1 cellular context compared by ENCODE assay signal in the genomic region with DNA sequence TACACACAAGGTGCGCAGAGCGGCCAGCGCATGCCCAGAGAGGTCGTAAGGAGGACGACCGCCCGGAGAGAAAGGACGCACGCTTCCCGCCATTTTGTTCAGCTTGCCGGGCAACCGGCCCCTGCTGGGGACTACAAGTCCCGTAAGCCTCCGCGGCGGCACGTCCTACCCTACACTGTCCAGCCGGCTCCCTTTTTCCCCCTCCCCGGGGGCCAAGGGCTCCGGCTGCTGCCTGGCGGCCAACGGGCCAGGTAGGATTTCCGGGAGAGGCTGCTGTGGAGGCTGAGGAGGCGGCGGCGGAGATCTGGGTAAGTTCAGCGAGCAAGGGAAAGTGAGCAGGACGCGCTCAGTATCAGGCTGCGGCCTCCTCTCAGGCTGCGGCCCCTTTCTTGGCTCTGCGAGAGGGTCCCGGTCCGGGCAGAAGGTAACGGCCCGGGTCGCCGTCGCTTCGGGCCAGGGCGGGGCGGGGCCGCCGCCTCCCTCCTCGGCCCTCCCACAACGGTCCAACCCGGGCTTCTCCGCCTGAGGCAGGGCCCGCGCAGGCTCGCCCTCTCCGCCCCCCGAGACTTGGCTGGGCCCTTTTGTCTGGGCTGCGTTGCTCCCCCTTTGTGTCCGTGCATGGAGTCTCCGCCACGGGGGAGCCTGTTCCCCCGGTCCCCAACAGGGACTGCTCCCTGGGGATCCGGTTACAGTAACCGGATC.
TF ChIP-seq lines count a peak whose summit lies in the region.

Gene PHACTR4, plus strand, starts transcription at position 223 of the 702 bp plus-strand sequence. CDS start 37,708 bp downstream, outside the sequence.

TF ChIP-seq in HepG2, 621 proteins besides CTCF, POLR2A, EP300 and RAD21 (continued from another document and continues in another):
- no peak; the same call in 1 of the 2 replicates for TF ChIP-seq AFF4 (CRISPR knock-in tag; IDR thresholded peaks at IDR 0.05)
- TF ChIP-seq RARA (CRISPR knock-in tag; IDR thresholded peaks at IDR 0.05) = peak; percentile 15; the same call in 1 of the 2 replicates
- TF ChIP-seq CHD4 (IDR thresholded peaks at IDR 0.05; ENCODE audit: borderline replicate concordance, low read length) = no peak
- TF ChIP-seq CC2D1A (CRISPR knock-in tag; IDR thresholded peaks at IDR 0.05) = 0 out of 2 replicates have a peak, but pooled peaks have one; percentile 65
- TF ChIP-seq ZNF577 (CRISPR knock-in tag; IDR thresholded peaks at IDR 0.05; ENCODE audit: borderline replicate concordance, low read depth) = no peak
- TF ChIP-seq ISL2 (CRISPR knock-in tag; IDR thresholded peaks at IDR 0.05) = no peak
- no peak; the same call in 1 of the 2 replicates for TF ChIP-seq FOXA3 (CRISPR knock-in tag; IDR thresholded peaks at IDR 0.05)
- TF ChIP-seq, protein P1, sequence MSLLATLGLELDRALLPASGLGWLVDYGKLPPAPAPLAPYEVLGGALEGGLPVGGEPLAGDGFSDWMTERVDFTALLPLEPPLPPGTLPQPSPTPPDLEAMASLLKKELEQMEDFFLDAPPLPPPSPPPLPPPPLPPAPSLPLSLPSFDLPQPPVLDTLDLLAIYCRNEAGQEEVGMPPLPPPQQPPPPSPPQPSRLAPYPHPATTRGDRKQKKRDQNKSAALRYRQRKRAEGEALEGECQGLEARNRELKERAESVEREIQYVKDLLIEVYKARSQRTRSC (CRISPR knock-in tag; IDR thresholded peaks at IDR 0.05; ENCODE audit: low read depth) = no peak; the same call in 1 of the 2 replicates
- peak; percentile 66; the same call in 1 of the 2 replicates for TF ChIP-seq ZNF788 (CRISPR knock-in tag; IDR thresholded peaks at IDR 0.05; ENCODE audit: borderline replicate concordance)
- TF ChIP-seq FIP1L1 (IDR thresholded peaks at IDR 0.05; ENCODE audit: borderline replicate concordance, insufficient read depth, low read depth, low read length) = 0 out of 2 replicates have a peak, but pooled peaks have one; percentile 31
- peak; percentile 73 for TF ChIP-seq HNRNPLL (IDR thresholded peaks at IDR 0.05; ENCODE audit: low read depth, low read length, poor library complexity, severe bottlenecking)
- TF ChIP-seq, protein P2, sequence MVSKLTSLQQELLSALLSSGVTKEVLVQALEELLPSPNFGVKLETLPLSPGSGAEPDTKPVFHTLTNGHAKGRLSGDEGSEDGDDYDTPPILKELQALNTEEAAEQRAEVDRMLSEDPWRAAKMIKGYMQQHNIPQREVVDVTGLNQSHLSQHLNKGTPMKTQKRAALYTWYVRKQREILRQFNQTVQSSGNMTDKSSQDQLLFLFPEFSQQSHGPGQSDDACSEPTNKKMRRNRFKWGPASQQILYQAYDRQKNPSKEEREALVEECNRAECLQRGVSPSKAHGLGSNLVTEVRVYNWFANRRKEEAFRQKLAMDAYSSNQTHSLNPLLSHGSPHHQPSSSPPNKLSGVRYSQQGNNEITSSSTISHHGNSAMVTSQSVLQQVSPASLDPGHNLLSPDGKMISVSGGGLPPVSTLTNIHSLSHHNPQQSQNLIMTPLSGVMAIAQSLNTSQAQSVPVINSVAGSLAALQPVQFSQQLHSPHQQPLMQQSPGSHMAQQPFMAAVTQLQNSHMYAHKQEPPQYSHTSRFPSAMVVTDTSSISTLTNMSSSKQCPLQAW (CRISPR knock-in tag; IDR thresholded peaks at IDR 0.05) = no peak; the same call in 1 of the 2 replicates
- TF ChIP-seq ZNF513 (CRISPR knock-in tag; conservative IDR thresholded peaks at IDR 0.05) = no peak; the same call in 1 of the 2 replicates
- TF ChIP-seq SAFB2 (CRISPR knock-in tag; IDR thresholded peaks at IDR 0.05; ENCODE audit: borderline replicate concordance, low read depth) = peak; percentile 75; the same call in 1 of the 2 replicates
- peak; percentile 48; the same call in 1 of the 2 replicates for TF ChIP-seq ZNF619 (CRISPR knock-in tag; IDR thresholded peaks at IDR 0.05)
- TF ChIP-seq HMGXB3 (CRISPR knock-in tag; IDR thresholded peaks at IDR 0.05; ENCODE audit: borderline replicate concordance) = 0 out of 2 replicates have a peak, but pooled peaks have one; percentile 26
- TF ChIP-seq, protein P3, sequence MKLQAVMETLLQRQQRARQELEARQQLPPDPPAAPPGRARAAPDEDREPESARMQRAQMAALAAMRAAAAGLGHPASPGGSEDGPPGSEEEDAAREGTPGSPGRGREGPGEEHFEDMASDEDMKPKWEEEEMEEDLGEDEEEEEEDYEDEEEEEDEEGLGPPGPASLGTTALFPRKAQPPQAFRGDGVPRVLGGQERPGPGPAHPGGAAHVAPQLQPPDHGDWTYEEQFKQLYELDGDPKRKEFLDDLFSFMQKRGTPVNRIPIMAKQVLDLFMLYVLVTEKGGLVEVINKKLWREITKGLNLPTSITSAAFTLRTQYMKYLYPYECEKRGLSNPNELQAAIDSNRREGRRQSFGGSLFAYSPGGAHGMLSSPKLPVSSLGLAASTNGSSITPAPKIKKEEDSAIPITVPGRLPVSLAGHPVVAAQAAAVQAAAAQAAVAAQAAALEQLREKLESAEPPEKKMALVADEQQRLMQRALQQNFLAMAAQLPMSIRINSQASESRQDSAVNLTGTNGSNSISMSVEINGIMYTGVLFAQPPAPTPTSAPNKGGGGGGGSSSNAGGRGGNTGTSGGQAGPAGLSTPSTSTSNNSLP (IDR thresholded peaks at IDR 0.05; ENCODE audit: low read depth, low read length) = no peak
- TF ChIP-seq PAX8 (CRISPR knock-in tag; IDR thresholded peaks at IDR 0.05; ENCODE audit: borderline replicate concordance) = no peak
- TF ChIP-seq NFAT5 (CRISPR knock-in tag; IDR thresholded peaks at IDR 0.05) = no peak
- TF ChIP-seq SMARCC2 (IDR thresholded peaks at IDR 0.05) = no peak
- TF ChIP-seq NFE2L2 (IDR thresholded peaks at IDR 0.05; ENCODE audit: low read length) = no peak
- TF ChIP-seq ZBTB7B (CRISPR knock-in tag; IDR thresholded peaks at IDR 0.05) = peak; percentile 90
- no peak for TF ChIP-seq ZNF260 (CRISPR knock-in tag; IDR thresholded peaks at IDR 0.05; ENCODE audit: borderline replicate concordance, low read depth)
- TF ChIP-seq LBX2 (CRISPR knock-in tag; IDR thresholded peaks at IDR 0.05; ENCODE audit: borderline replicate concordance) = no peak
- TF ChIP-seq ZNF160 (CRISPR knock-in tag; IDR thresholded peaks at IDR 0.05) = 0 out of 2 replicates have a peak, but pooled peaks have one; percentile 24
- peak; percentile 26; the same call in 1 of the 2 replicates for TF ChIP-seq ZNF740 (CRISPR knock-in tag; IDR thresholded peaks at IDR 0.05)
- peak; percentile 42; the same call in 1 of the 2 replicates for TF ChIP-seq NPAS2 (CRISPR knock-in tag; IDR thresholded peaks at IDR 0.05; ENCODE audit: borderline replicate concordance)
